Comparison of ENCODE assay signal across 27 cellular contexts in the genomic region with DNA sequence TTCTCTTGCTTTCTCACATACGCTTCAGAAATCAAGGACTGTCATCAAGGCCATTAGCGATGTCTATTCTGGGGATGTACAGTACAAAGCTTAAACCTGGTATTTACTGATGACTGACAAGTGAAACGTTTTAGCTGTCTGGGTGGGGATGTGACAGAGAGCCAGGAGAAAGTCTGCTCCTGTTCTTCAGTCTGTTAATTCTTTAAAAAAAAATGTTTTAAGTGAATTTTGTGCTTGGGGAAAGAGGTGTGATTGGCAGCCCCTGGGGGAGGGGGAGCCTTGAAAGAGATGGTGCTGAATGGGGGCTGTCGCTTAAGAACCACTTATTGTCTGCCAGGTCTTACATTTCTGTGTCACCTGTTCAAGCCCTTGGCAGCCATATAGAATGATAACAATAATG.
"Had no signal": no experiment of that assay in that cellular context is flagged by ENCODE, and none has a peak within 500 bp of the region (broad histone marks: within the 10 kb centered on the region; RNA-seq: fewer than 3 reads in every experiment).

No MANE protein-coding gene starts in this region.

- H3K27ac Mint-ChIP-seq: activated CD4-positive, alpha-beta T cell treated with anti-CD3 and anti-CD28 coated beads for 36 hours; activated naive CD4-positive, alpha-beta T cell treated with anti-CD3 and anti-CD28 coated beads, Interleukin-2, amount 10 ng/mL, durations not matched to agents 7 days and 5 days; activated naive CD8-positive, alpha-beta T cell treated with anti-CD3 and anti-CD28 coated beads, Interleukin-2, amount 10 ng/mL, durations not matched to agents 7 days and 5 days; naive B cell; nephron progenitor cell; stimulated activated memory B cell treated with anti-CD40 and anti-IgM and Interleukin-4, amounts not matched to agents 10 μg/mL and 1 μg/mL and 100 μg/mL, for 72 hours; stimulated activated naive CD8-positive, alpha-beta T cell treated with anti-CD3 and anti-CD28 coated beads, Interleukin-15, amount 100 ng/mL, for 72 hours had no signal

- H3K27me3 ChIP-seq: ascending aorta, brain microvascular endothelial cell, right atrium auricular region, upper lobe of left lung, vagina had no signal

- H3K4me3 ChIP-seq: ascending aorta, left ventricle myocardium inferior, psoas muscle, right atrium auricular region, smooth muscle cell, upper lobe of left lung, vagina had no signal

- H3K9ac ChIP-seq: parathyroid adenoma had no signal

- H3K9me3 ChIP-seq: ascending aorta, left ventricle myocardium inferior, psoas muscle, right atrium auricular region, upper lobe of left lung, vagina had no signal

- H3K27ac ChIP-seq: ascending aorta, brain microvascular endothelial cell, left ventricle myocardium inferior, parathyroid adenoma, psoas muscle, right atrium auricular region, upper lobe of left lung, vagina had no signal

- DNase-seq: activated CD4-positive, alpha-beta T cell treated with anti-CD3 and anti-CD28 coated beads for 36 hours; activated CD4-positive, alpha-beta T cell treated with anti-CD3 and anti-CD28 coated beads, Interleukin-2, amount 50 U/mL, for 4 hours; activated CD4-positive, CD25-positive, alpha-beta regulatory T cell; activated gamma-delta T cell; activated naive CD4-positive, alpha-beta T cell treated with anti-CD3 and anti-CD28 coated beads, Interleukin-2, amount 10 ng/mL, durations not matched to agents 7 days and 5 days; activated naive CD8-positive, alpha-beta T cell treated with anti-CD3 and anti-CD28 coated beads, Interleukin-2, amount 10 ng/mL, durations not matched to agents 7 days and 5 days; brain microvascular endothelial cell; cortex of kidney; foreskin fibroblast; left ventricle myocardium inferior; naive B cell; nephron progenitor cell; nucleus accumbens; psoas muscle; stimulated activated CD4-positive, alpha-beta T cell treated with anti-CD3 and anti-CD28 coated beads, Interleukin-1b, Interleukin-23, amount 100 ng/mL, for 48 hours; stimulated activated CD4-positive, alpha-beta T cell treated with anti-CD3 and anti-CD28 coated beads, Interleukin-4, amount 100 ng/mL, for 4 hours; stimulated activated CD8-positive, alpha-beta memory T cell treated with anti-CD3 and anti-CD28 coated beads, Interleukin-4, amount 100 ng/mL, for 48 hours; stimulated activated naive CD8-positive, alpha-beta T cell treated with anti-CD3 and anti-CD28 coated beads, Interleukin-15, amount 100 ng/mL, for 72 hours; substantia nigra; upper lobe of left lung had no signal

- H3K4me3 Mint-ChIP-seq: activated CD4-positive, alpha-beta T cell treated with anti-CD3 and anti-CD28 coated beads for 36 hours; activated naive CD4-positive, alpha-beta T cell treated with anti-CD3 and anti-CD28 coated beads, Interleukin-2, amount 10 ng/mL, durations not matched to agents 7 days and 5 days; activated naive CD8-positive, alpha-beta T cell treated with anti-CD3 and anti-CD28 coated beads, Interleukin-2, amount 10 ng/mL, durations not matched to agents 7 days and 5 days; naive B cell; nephron progenitor cell; stimulated activated memory B cell treated with anti-CD40 and anti-IgM and Interleukin-4, amounts not matched to agents 10 μg/mL and 1 μg/mL and 100 μg/mL, for 72 hours; stimulated activated naive CD8-positive, alpha-beta T cell treated with anti-CD3 and anti-CD28 coated beads, Interleukin-15, amount 100 ng/mL, for 72 hours had no signal

- H3K9me3 Mint-ChIP-seq: activated naive CD4-positive, alpha-beta T cell treated with anti-CD3 and anti-CD28 coated beads, Interleukin-2, amount 10 ng/mL, durations not matched to agents 7 days and 5 days; activated naive CD8-positive, alpha-beta T cell treated with anti-CD3 and anti-CD28 coated beads, Interleukin-2, amount 10 ng/mL, durations not matched to agents 7 days and 5 days; nephron progenitor cell; stimulated activated memory B cell treated with anti-CD40 and anti-IgM and Interleukin-4, amounts not matched to agents 10 μg/mL and 1 μg/mL and 100 μg/mL, for 72 hours; stimulated activated naive CD8-positive, alpha-beta T cell treated with anti-CD3 and anti-CD28 coated beads, Interleukin-15, amount 100 ng/mL, for 72 hours had no signal

- H3K4me1 Mint-ChIP-seq: activated CD4-positive, alpha-beta T cell treated with anti-CD3 and anti-CD28 coated beads for 36 hours; activated naive CD4-positive, alpha-beta T cell treated with anti-CD3 and anti-CD28 coated beads, Interleukin-2, amount 10 ng/mL, durations not matched to agents 7 days and 5 days; activated naive CD8-positive, alpha-beta T cell treated with anti-CD3 and anti-CD28 coated beads, Interleukin-2, amount 10 ng/mL, durations not matched to agents 7 days and 5 days; naive B cell; stimulated activated memory B cell treated with anti-CD40 and anti-IgM and Interleukin-4, amounts not matched to agents 10 μg/mL and 1 μg/mL and 100 μg/mL, for 72 hours; stimulated activated naive CD8-positive, alpha-beta T cell treated with anti-CD3 and anti-CD28 coated beads, Interleukin-15, amount 100 ng/mL, for 72 hours had no signal

- H3K36me3 Mint-ChIP-seq: activated naive CD4-positive, alpha-beta T cell treated with anti-CD3 and anti-CD28 coated beads, Interleukin-2, amount 10 ng/mL, durations not matched to agents 7 days and 5 days; activated naive CD8-positive, alpha-beta T cell treated with anti-CD3 and anti-CD28 coated beads, Interleukin-2, amount 10 ng/mL, durations not matched to agents 7 days and 5 days; naive B cell; stimulated activated memory B cell treated with anti-CD40 and anti-IgM and Interleukin-4, amounts not matched to agents 10 μg/mL and 1 μg/mL and 100 μg/mL, for 72 hours had no signal

- ATAC-seq: activated CD4-positive, alpha-beta T cell treated with anti-CD3 and anti-CD28 coated beads for 36 hours; esophagus mucosa; psoas muscle; stimulated activated memory B cell treated with anti-CD40 and anti-IgM and Interleukin-4, amounts not matched to agents 10 μg/mL and 1 μg/mL and 100 μg/mL, for 72 hours; stimulated activated naive CD8-positive, alpha-beta T cell treated with anti-CD3 and anti-CD28 coated beads, Interleukin-15, amount 100 ng/mL, for 72 hours had no signal

- H3K4me1 ChIP-seq: ascending aorta, parathyroid adenoma, psoas muscle, upper lobe of left lung, vagina had no signal

- H3K4me2 ChIP-seq: smooth muscle cell had no signal

- H3K27me3 Mint-ChIP-seq: activated naive CD4-positive, alpha-beta T cell treated with anti-CD3 and anti-CD28 coated beads, Interleukin-2, amount 10 ng/mL, durations not matched to agents 7 days and 5 days had no signal

- H3K36me3 ChIP-seq: ascending aorta, brain microvascular endothelial cell, left ventricle myocardium inferior, right atrium auricular region, upper lobe of left lung, vagina had no signal
